ENCODE assay signal across 11 cellular contexts in the genomic region with DNA sequence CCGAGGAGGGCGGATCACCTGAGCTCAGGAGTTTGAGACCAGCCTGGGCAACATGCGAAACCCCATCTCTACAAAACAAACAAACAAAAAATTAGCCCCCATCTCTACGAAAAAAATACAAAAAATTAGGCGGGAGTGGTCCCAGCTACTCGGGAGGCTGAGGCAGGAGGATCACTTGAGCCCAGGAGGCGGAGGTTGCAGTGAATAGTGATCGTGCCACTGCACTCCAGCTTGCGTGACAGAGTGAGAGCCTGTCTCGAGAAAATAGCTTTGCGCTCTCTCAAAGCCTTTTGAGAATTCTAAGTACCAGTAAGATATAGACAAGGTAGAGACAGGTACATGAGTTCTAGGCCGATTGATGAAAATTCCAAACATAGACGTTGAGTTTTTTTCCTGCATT. TPM values are rescaled to one million over a fixed set of nuclear protein-coding genes. Genes with fewer than 3 reads are reported as not detected.
DNase-seq lines count a peak whose midpoint lies in the region; ATAC-seq, FAIRE-seq and TF ChIP-seq lines count a peak whose summit lies in the region.
"Had no signal": no experiment of that assay in that cellular context is flagged by ENCODE, and none has a peak within 500 bp of the region (broad histone marks: within the 10 kb centered on the region; RNA-seq: fewer than 3 reads in every experiment).

No MANE protein-coding gene starts in this region.

- RAD21 ChIA-PET in GM12878 (lab: Charles Lee; ENCODE audit: unreplicated experiment), result interaction anchor here (1.3 to 8.4 kb wide), 2 partner anchors 35 to 59 kb away, joined by 6 to 172 read pairs; no protein-coding TSS in a partner anchor

- H3K36me3 ChIP-seq in HEK293 (ENCODE audit: control insufficient read depth in 2 of 2, insufficient read depth in 1 of 2, low read length in 2 of 2) (no peaks in the 10 kb centered on the region; a peak in 1 of 3 replicates), GM12878 (ENCODE audit: control insufficient read depth in 2 of 2, insufficient read depth in 2 of 2, low read length in 1 of 2) (no peaks in the 10 kb centered on the region)
- H3K36me3 ChIP-seq in naive thymus-derived CD4-positive, alpha-beta T cell (ENCODE audit: control insufficient read depth in 2 of 3, insufficient read depth in 3 of 3, low read length in 3 of 3), result no peaks in the 10 kb centered on the region

- no peak for TF ChIP-seq EP300 in GM12878 (IDR thresholded peaks at IDR 0.05; ENCODE audit: borderline replicate concordance in 1 of 2, control insufficient read depth in 1 of 2, low read depth in 2 of 2, low read length in 2 of 2)

- no peak for ATAC-seq in GM12878
- no peak for ATAC-seq in naive thymus-derived CD4-positive, alpha-beta T cell

- TF ChIP-seq CTCF in AG04449 (IDR thresholded peaks at IDR 0.05; ENCODE audit: insufficient read depth, low read length, missing control alignments) (no peak), HEK293 (tag by site-specific recombination; IDR thresholded peaks at IDR 0.05) (no peak), GM12878 (IDR thresholded peaks at IDR 0.05 in 2 of 3, conservative IDR thresholded peaks at IDR 0.05 in 1 of 3; ENCODE audit: control insufficient read depth in 2 of 3, extremely low read depth in 1 of 3, insufficient read depth in 1 of 3, low read depth in 3 of 3, low read length in 3 of 3) (no peak)

- no peak for FAIRE-seq in GM12878 (lab: Jason Lieb, UNC)
- FAIRE-seq: colon, TTC549 had no signal

- H3K4me2 ChIP-seq in GM12878 (ENCODE audit: control insufficient read depth, insufficient read depth), result peak overlapping the region; percentile 99

- H3K9me3 ChIP-seq in HEK293 (ENCODE audit: control insufficient read depth, insufficient read depth, low read depth, low read length) (no peaks in the 10 kb centered on the region), GM12878 (replicated peaks; ENCODE audit: control insufficient read depth, insufficient read depth, low read length) (no peaks in the 10 kb centered on the region)
- H3K9me3 ChIP-seq in naive thymus-derived CD4-positive, alpha-beta T cell (ENCODE audit: control insufficient read depth in 2 of 3, low read length in 3 of 3), result no peaks in the 10 kb centered on the region

- H3K4me1 Mint-ChIP-seq in naive thymus-derived CD4-positive, alpha-beta T cell, result peaks cover 31 to 73% (median 64%) of the 10 kb centered on the region in 7 donors

- H3K27ac Mint-ChIP-seq in naive thymus-derived CD4-positive, alpha-beta T cell, result peak overlapping the region in 6 of 9 donors; percentile 16 to 74 (median 24)

- 90% methylated on average over 13 of the region's 13 CpGs for WGBS in GM12878 (ENCODE audit: insufficient coverage, insufficient replicate concordance, low lambda C conversion rate, missing lambda C conversion rate)

- POLR2A ChIA-PET in AG04449 (lab: Yijun Ruan, JAX), result interaction anchor here (1.0 kb wide), 1 partner anchor 68 kb away, joined by 3 read pairs; no protein-coding TSS in a partner anchor
- POLR2A ChIA-PET in HEK293 (lab: Yijun Ruan, JAX), result interaction anchor here (1.3 to 2.5 kb wide), 4 partner anchors 10 to 61 kb away, joined by 3 to 28 read pairs (median 5); no protein-coding TSS in a partner anchor
- POLR2A ChIA-PET in GM12878 (lab: Charles Lee), result interaction anchor here (0.8 to 1.4 kb wide), 3 partner anchors 9 to 50 kb away, joined by 3 read pairs; no protein-coding TSS in a partner anchor
- POLR2A ChIA-PET in naive thymus-derived CD4-positive, alpha-beta T cell (lab: Charles Lee), result interaction anchor here (0.9 to 1.9 kb wide), 2 partner anchors 10 to 42 kb away, joined by 3 to 4 read pairs; no protein-coding TSS in a partner anchor
- POLR2A ChIA-PET in HEK293T (lab: Yijun Ruan, JAX), result interaction anchor here (1.2 to 5.1 kb wide), 3 partner anchors 10 to 61 kb away, joined by 3 to 69 read pairs (median 15); a partner anchor contains a TSS

- H4K20me1 ChIP-seq in GM12878 (ENCODE audit: control insufficient read depth, insufficient read depth), result no peaks in the 10 kb centered on the region

- H2AFZ ChIP-seq in GM12878 (ENCODE audit: control insufficient read depth, low read depth, low read length), result no peak overlapping the region

- TF ChIP-seq RAD21 in GM12878 (IDR thresholded peaks at IDR 0.05; ENCODE audit: insufficient read depth, low read depth, low read length), result no peak

- SMC1A ChIA-PET in GM12878 (lab: Charles Lee; ENCODE audit: uncharacterized antibody, unreplicated experiment), result interaction anchor here (1.0 to 7.9 kb wide), 6 partner anchors 10 to 562 kb away, joined by 3 to 161 read pairs (median 5); no protein-coding TSS in a partner anchor

- H3K4me3 ChIP-seq in AG04449 (ENCODE audit: low read depth, low read length) (peak overlapping the region; percentile 75), HEK293 (ENCODE audit: low read depth, low read length) (peak overlapping the region; percentile 3), GM12878 (peak overlapping the region; percentile 75; the same call in 1 of the 2 replicates)
- peak overlapping the region; percentile 14 for H3K4me3 ChIP-seq in naive thymus-derived CD4-positive, alpha-beta T cell (ENCODE audit: low read length)

- in situ Hi-C loops in GM12878 (cut with MboI), result no loop called here

- H3K4me1 ChIP-seq in HEK293 (ENCODE audit: control insufficient read depth, insufficient read depth, low read length), result peaks cover 27% of the 10 kb centered on the region
- peaks cover 4% of the 10 kb centered on the region for H3K4me1 ChIP-seq in GM12878 (ENCODE audit: control insufficient read depth, insufficient read depth, low read length)
- H3K4me1 ChIP-seq in naive thymus-derived CD4-positive, alpha-beta T cell (ENCODE audit: control insufficient read depth in 2 of 2, insufficient read depth in 2 of 2, low read length in 2 of 2), result peaks cover 9 to 21% of the 10 kb centered on the region in 2 donors

- no peak overlapping the region for H3K9ac ChIP-seq in GM12878 (ENCODE audit: control insufficient read depth, insufficient read depth, low read length)

- H3K27me3 ChIP-seq in GM12878 (replicated peaks in 1 of 2; ENCODE audit: control insufficient read depth in 2 of 2, insufficient read depth in 2 of 2, low read length in 1 of 2), result no peaks in the 10 kb centered on the region
- no peaks in the 10 kb centered on the region for H3K27me3 ChIP-seq in naive thymus-derived CD4-positive, alpha-beta T cell (ENCODE audit: control insufficient read depth in 2 of 2, insufficient read depth in 2 of 2, low read length in 2 of 2)

- BruUV-seq in GM12878 (replicated peaks; lab: Mats Ljungman, UMichigan), result no TSS peak

- no peaks in the 10 kb centered on the region for H3K9me3 Mint-ChIP-seq in naive thymus-derived CD4-positive, alpha-beta T cell

- H3K27me3 Mint-ChIP-seq in naive thymus-derived CD4-positive, alpha-beta T cell, result no peaks in the 10 kb centered on the region

- peak overlapping the region; percentile 61 to 90 (median 82) for H3K4me3 Mint-ChIP-seq in naive thymus-derived CD4-positive, alpha-beta T cell

- H3K27ac ChIP-seq in HEK293 (ENCODE audit: extremely low read depth, low read depth, low read length) (no peak overlapping the region), GM12878 (ENCODE audit: control insufficient read depth, insufficient read depth) (no peak overlapping the region)
- peak overlapping the region; percentile 75 for H3K27ac ChIP-seq in naive thymus-derived CD4-positive, alpha-beta T cell (ENCODE audit: low read depth, low read length)

- DNase-seq in AG04449 (ENCODE audit: low read depth, low spot score) (no peak), GM12878 (ENCODE audit: low read depth, low spot score) (no peak), HUDEP-2 (lab: John Stamatoyannopoulos, UW; ENCODE audit: unreplicated experiment in 76 of 76) (no peak), NCI-H345 (lab: John Stamatoyannopoulos, UW) (no peak), HEK293T (ENCODE audit: extremely low spot score) (no peak)
- no peak for DNase-seq in naive thymus-derived CD4-positive, alpha-beta T cell
- DNase-seq in central memory CD4-positive, alpha-beta T cell, result no peak
- DNase-seq: NCI-H2029 had no signal

- H3K79me2 ChIP-seq in GM12878 (ENCODE audit: control insufficient read depth, insufficient read depth, low read length), result peaks cover 8% of the 10 kb centered on the region

- intact Hi-C loops in GM12878 (cut with micrococcal nuclease; ENCODE audit: unreplicated experiment), result loop anchor here (10.0 kb wide), 1 partner anchor 321 kb away; a partner anchor contains a TSS
- intact Hi-C loops in naive thymus-derived CD4-positive, alpha-beta T cell (cut with micrococcal nuclease), result loop anchor here (2.0 to 5.0 kb wide), 2 partner anchors 56 to 139 kb away; a partner anchor contains a TSS

- H3K36me3 Mint-ChIP-seq in naive thymus-derived CD4-positive, alpha-beta T cell, result peaks cover 0 to 2% (median 0%) of the 10 kb centered on the region in 5 donors

- TF ChIP-seq POLR2A in GM12878 (IDR thresholded peaks at IDR 0.05; ENCODE audit: low read depth, low read length), result no peak

- CTCF ChIA-PET in AG04449 (lab: Yijun Ruan, JAX) (interaction anchor here (0.7 to 14.4 kb wide), 15 partner anchors 9 to 314 kb away, joined by 3 to 456 read pairs (median 4); no protein-coding TSS in a partner anchor), HEK293 (lab: Yijun Ruan, JAX) (interaction anchor here (0.6 to 11.1 kb wide), 9 partner anchors 10 to 276 kb away, joined by 3 to 324 read pairs (median 5); no protein-coding TSS in a partner anchor), GM12878 (lab: Yijun Ruan, JAX) (interaction anchor here (1.3 to 9.3 kb wide), 3 partner anchors 14 to 61 kb away, joined by 3 to 349 read pairs (median 4); no protein-coding TSS in a partner anchor), HEK293T (lab: Yijun Ruan, JAX) (interaction anchor here (1.5 to 3.0 kb wide), 3 partner anchors 13 to 128 kb away, joined by 4 to 17 read pairs (median 11); no protein-coding TSS in a partner anchor)
- CTCF ChIA-PET in naive thymus-derived CD4-positive, alpha-beta T cell (lab: Charles Lee), result interaction anchor here (0.5 to 2.4 kb wide), 3 partner anchors 60 to 70 kb away, joined by 3 to 10 read pairs (median 4); no protein-coding TSS in a partner anchor

RNA-seq across cellular contexts. Expression of a gene that starts 2.0 kb away (rescaled TPM):
- total RNA-seq in GM12878 (2013; cell fraction: nucleolus; rRNA removed), result 17.9 and 18.9 TPM in 2 replicates
- total RNA-seq in GM12878 (2014; rRNA removed) (6.9 and 7.2 TPM in 2 replicates), GM12878 (2014; rRNA removed; fragmentation: Illumina TruSeq; extraction: Trizol) (8.8 and 9.5 TPM in 2 replicates), GM12878 (2021) (12.7 and 12.8 TPM in 2 replicates)
- polyA plus RNA-seq in GM12878 (2011; ENCODE audit: low read depth), result 5.0 TPM
- polyA plus RNA-seq in GM12878 (2011; rRNA removed) (8.1 and 10.1 TPM in 2 replicates), GM12878 (2014; fragmentation: Illumina TruSeq; extraction: Trizol) (8.4 and 10.0 TPM in 2 replicates), GM12878 (2014; fragmentation: Nextera tagmentation; extraction: Ambion mirVana) (1 to 10 TPM in 1 of 2 experiments, under 1 TPM in 1; 0.93 to 1.6 TPM), GM12878 (2014; rRNA removed) (7.3 and 9.6 TPM in 2 replicates), GM12878 (2016; fragmentation: Nextera tagmentation; extraction: Ambion mirVana) (1 to 10 TPM in 1 of 2 experiments, under 1 TPM in 1; 0.68 to 1.1 TPM)
- polyA plus RNA-seq in GM12878 (2011; cell fraction: cytosol; rRNA removed), result 11.9 and 12.9 TPM in 2 replicates
- polyA plus RNA-seq in GM12878 (2011; cell fraction: nucleus; rRNA removed), result 10.4 and 13.0 TPM in 2 replicates
- polyA plus RNA-seq in GM12878 (2012), result 7.6 and 9.5 TPM in 2 replicates
- polyA minus RNA-seq in GM12878 (2011; rRNA and poly(A)+ RNA removed), result 18.4 and 27.2 TPM in 2 replicates
- polyA minus RNA-seq in GM12878 (2011; cell fraction: cytosol; rRNA and poly(A)+ RNA removed), result 5.8 and 6.8 TPM in 2 replicates
- polyA minus RNA-seq in GM12878 (2011; cell fraction: nucleus; rRNA and poly(A)+ RNA removed), result 7.0 and 11.2 TPM in 2 replicates
- total RNA-seq in naive thymus-derived CD4-positive, alpha-beta T cell, result 10 to 100 TPM; 17.0 to 23.3 (median 21.5) TPM
- under 1 TPM; 0.57 to 0.81 TPM for polyA plus RNA-seq in naive thymus-derived CD4-positive, alpha-beta T cell

RNA-seq across cellular contexts. Expression of a gene that starts 9.9 kb away (rescaled TPM):
- 0.23 and 0.29 TPM in 2 replicates for total RNA-seq in GM12878 (2013; cell fraction: nucleolus; rRNA removed)
- total RNA-seq in GM12878 (2014; rRNA removed) (0.05 TPM in 1 of 2 replicates, not detected in the other), GM12878 (2014; rRNA removed; fragmentation: Illumina TruSeq; extraction: Trizol) (under 0.01 and 0.05 TPM in 2 replicates), GM12878 (2021) (0.08 TPM in 1 of 2 replicates, not detected in the other)
- not detected for polyA plus RNA-seq in GM12878 (2011; ENCODE audit: low read depth)
- polyA plus RNA-seq in GM12878 (2011; rRNA removed) (0.03 TPM in 2 replicates), GM12878 (2014; fragmentation: Illumina TruSeq; extraction: Trizol) (0.03 TPM in 1 of 2 replicates, not detected in the other), GM12878 (2014; fragmentation: Nextera tagmentation; extraction: Ambion mirVana) (not detected), GM12878 (2014; rRNA removed) (0.01 and 0.04 TPM in 2 replicates), GM12878 (2016; fragmentation: Nextera tagmentation; extraction: Ambion mirVana) (under 1 TPM; 0.01 TPM)
- 0.04 and 0.05 TPM in 2 replicates for polyA plus RNA-seq in GM12878 (2011; cell fraction: cytosol; rRNA removed)
- polyA plus RNA-seq in GM12878 (2011; cell fraction: nucleus; rRNA removed), result 0.15 and 0.22 TPM in 2 replicates
- 0.05 and 0.06 TPM in 2 replicates for polyA plus RNA-seq in GM12878 (2012)
- polyA minus RNA-seq in GM12878 (2011; rRNA and poly(A)+ RNA removed), result under 0.01 and 0.31 TPM in 2 replicates
- polyA minus RNA-seq in GM12878 (2011; cell fraction: cytosol; rRNA and poly(A)+ RNA removed), result not detected in 2 replicates
- 0.10 TPM in 1 of 2 replicates, not detected in the other for polyA minus RNA-seq in GM12878 (2011; cell fraction: nucleus; rRNA and poly(A)+ RNA removed)
- under 1 TPM in 3 of 5 experiments, not detected in 2; 0.11 to 0.35 (median 0.17) TPM for total RNA-seq in naive thymus-derived CD4-positive, alpha-beta T cell
- polyA plus RNA-seq in naive thymus-derived CD4-positive, alpha-beta T cell, result not detected

RNA-seq across cellular contexts. Expression of a gene that starts 56.7 kb away (rescaled TPM):
- 10.3 and 10.6 TPM in 2 replicates for total RNA-seq in GM12878 (2013; cell fraction: nucleolus; rRNA removed)
- total RNA-seq in GM12878 (2014; rRNA removed) (47.4 and 54.9 TPM in 2 replicates), GM12878 (2014; rRNA removed; fragmentation: Illumina TruSeq; extraction: Trizol) (36.2 and 37.5 TPM in 2 replicates), GM12878 (2021) (44.5 and 45.3 TPM in 2 replicates)
- 40.8 TPM for polyA plus RNA-seq in GM12878 (2011; ENCODE audit: low read depth)
- polyA plus RNA-seq in GM12878 (2011; rRNA removed) (80.9 and 97.4 TPM in 2 replicates), GM12878 (2014; fragmentation: Illumina TruSeq; extraction: Trizol) (82.4 and 98.5 TPM in 2 replicates), GM12878 (2014; fragmentation: Nextera tagmentation; extraction: Ambion mirVana) (100 to 1,000 TPM; 107 to 128 TPM), GM12878 (2014; rRNA removed) (60.2 and 61.1 TPM in 2 replicates), GM12878 (2016; fragmentation: Nextera tagmentation; extraction: Ambion mirVana) (10 to 100 TPM; 57.8 to 58.1 TPM)
- polyA plus RNA-seq in GM12878 (2011; cell fraction: cytosol; rRNA removed), result 56.5 and 69.7 TPM in 2 replicates
- 23.4 and 24.2 TPM in 2 replicates for polyA plus RNA-seq in GM12878 (2011; cell fraction: nucleus; rRNA removed)
- polyA plus RNA-seq in GM12878 (2012), result 38.6 and 47.3 TPM in 2 replicates
- polyA minus RNA-seq in GM12878 (2011; rRNA and poly(A)+ RNA removed), result 56.0 and 57.7 TPM in 2 replicates
- 11.8 and 15.4 TPM in 2 replicates for polyA minus RNA-seq in GM12878 (2011; cell fraction: cytosol; rRNA and poly(A)+ RNA removed)
- 4.6 and 5.5 TPM in 2 replicates for polyA minus RNA-seq in GM12878 (2011; cell fraction: nucleus; rRNA and poly(A)+ RNA removed)
- total RNA-seq in naive thymus-derived CD4-positive, alpha-beta T cell, result 10 to 100 TPM; 15.7 to 28.6 (median 22.7) TPM
- polyA plus RNA-seq in naive thymus-derived CD4-positive, alpha-beta T cell, result 10 to 100 TPM; 31.2 to 41.6 TPM

Comparison
In these comparisons a context has a peak if more than half of its experiments do, and no peak if none do; other contexts are left out.
1. H3K4me3 ChIP-seq: peak in every context shown above with its lines; median percentile 75 in AG04449; 75 in GM12878; 14 in naive thymus-derived CD4-positive, alpha-beta T cell; 3 in HEK293.